Comparison of ENCODE assay signal across 8 cellular contexts in the genomic region with DNA sequence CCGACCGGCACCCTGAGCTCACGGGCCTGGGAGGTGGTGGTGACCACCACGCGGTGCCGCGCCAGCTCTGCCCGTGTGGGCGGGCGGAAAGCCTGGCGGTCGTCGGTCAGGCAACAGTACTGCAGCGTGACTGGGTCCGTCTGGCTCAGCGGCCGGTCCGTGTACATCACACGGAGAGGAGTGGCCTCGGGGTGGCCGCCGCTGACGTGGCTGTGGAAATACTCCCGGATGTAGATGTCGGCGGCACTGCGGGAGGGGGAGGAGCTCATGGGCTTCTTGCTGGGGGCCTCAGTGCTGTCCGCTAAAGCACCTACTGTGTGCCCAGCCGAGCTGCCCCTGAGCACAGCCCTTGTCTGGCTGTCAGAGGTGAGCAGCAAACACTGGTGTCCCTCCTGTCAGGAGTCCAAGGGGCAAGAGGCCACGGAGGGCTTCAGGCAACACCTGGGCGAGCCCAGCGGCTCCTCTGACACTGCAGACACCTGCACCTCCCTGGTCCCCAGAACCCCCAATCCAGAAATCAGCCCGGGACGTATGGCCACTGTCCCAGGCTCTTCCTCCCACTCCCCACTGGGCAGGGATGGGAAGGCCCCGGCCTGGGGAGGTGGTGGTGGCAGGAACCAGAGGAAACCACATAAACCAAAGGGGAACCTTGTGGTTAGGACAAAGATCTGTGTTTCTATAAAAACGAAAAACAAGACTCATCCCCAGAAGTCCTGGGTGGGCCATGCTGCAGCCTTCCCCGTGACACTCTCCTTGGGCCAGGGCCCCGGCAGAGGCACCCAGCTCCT. TPM values are rescaled to one million over a fixed set of nuclear protein-coding genes. Genes with fewer than 3 reads are reported as not detected.
A peak's percentile ranks its signal among the peaks of the same experiment; 100 is the strongest.
DNase-seq lines count a peak whose midpoint lies in the region; ATAC-seq and TF ChIP-seq lines count a peak whose summit lies in the region.
"Had no signal": no experiment of that assay in that cellular context is flagged by ENCODE, and none has a peak within 500 bp of the region (broad histone marks: within the 10 kb centered on the region; RNA-seq: fewer than 3 reads in every experiment).

No MANE protein-coding gene starts in this region.

- CTCF ChIA-PET in activated CD8-positive, alpha-beta T cell treated with anti-CD3 and anti-CD28 coated beads for 36 hours (lab: Charles Lee): interaction anchor here (0.6 to 1.7 kb wide), 7 partner anchors 15 to 297 kb away, joined by 3 to 6 read pairs (median 3); partner anchors contain the start of gene GMEB2

- H3K4me3 Mint-ChIP-seq in activated CD8-positive, alpha-beta T cell treated with anti-CD3 and anti-CD28 coated beads for 36 hours: peak overlapping the region; percentile 33

- peak overlapping the region; percentile 32 for H3K4me3 ChIP-seq in lower lobe of right lung

- intact Hi-C loops in activated CD8-positive, alpha-beta T cell treated with anti-CD3 and anti-CD28 coated beads for 36 hours (cut with micrococcal nuclease): no loop called here
- intact Hi-C loops in lower lobe of right lung (cut with DNase I): no loop called here

- H3K9me3 Mint-ChIP-seq in activated CD8-positive, alpha-beta T cell treated with anti-CD3 and anti-CD28 coated beads for 36 hours: no peaks in the 10 kb centered on the region

- peak overlapping the region; percentile 58 for H3K27ac ChIP-seq in lower lobe of right lung

- ATAC-seq in GM19438 (IDR thresholded peaks at IDR 0.05; ENCODE audit: low read depth, unreplicated experiment): peak; percentile 74
- ATAC-seq in HG03460 (IDR thresholded peaks at IDR 0.05; ENCODE audit: unreplicated experiment): peak; percentile 69
- peak; percentile 79 for ATAC-seq in activated CD8-positive, alpha-beta T cell treated with anti-CD3 and anti-CD28 coated beads for 36 hours
- peak; percentile 48 to 69 for ATAC-seq in lower lobe of right lung
- ATAC-seq: Panc1 had no signal

- no peaks in the 10 kb centered on the region for H3K27me3 ChIP-seq in lower lobe of right lung (ENCODE audit: low read depth)

- peak; percentile 80 for DNase-seq in activated CD8-positive, alpha-beta T cell treated with anti-CD3 and anti-CD28 coated beads for 36 hours
- DNase-seq in lower lobe of right lung (peak; percentile 86), NCI-H2081 treated with DMSO at 0.1 percent for 48 hours (lab: John Stamatoyannopoulos, UW) (no peak), foreskin melanocyte (no peak), ecto neural progenitor cell (ENCODE audit: low spot score) (no peak)

- H3K36me3 ChIP-seq in lower lobe of right lung: peaks cover 52% of the 10 kb centered on the region

- H3K4me1 Mint-ChIP-seq in activated CD8-positive, alpha-beta T cell treated with anti-CD3 and anti-CD28 coated beads for 36 hours (ENCODE audit: low read depth): peaks cover 18% of the 10 kb centered on the region

- no peaks in the 10 kb centered on the region for H3K9me3 ChIP-seq in lower lobe of right lung

- peak overlapping the region; percentile 52 for H3K27ac Mint-ChIP-seq in activated CD8-positive, alpha-beta T cell treated with anti-CD3 and anti-CD28 coated beads for 36 hours

- no peak for TF ChIP-seq CTCF in activated CD8-positive, alpha-beta T cell treated with anti-CD3 and anti-CD28 coated beads for 36 hours (IDR thresholded peaks at IDR 0.05)
- TF ChIP-seq CTCF in lower lobe of right lung (IDR thresholded peaks at IDR 0.05): no peak

- no peaks in the 10 kb centered on the region for H3K27me3 Mint-ChIP-seq in activated CD8-positive, alpha-beta T cell treated with anti-CD3 and anti-CD28 coated beads for 36 hours

- H3K36me3 Mint-ChIP-seq in activated CD8-positive, alpha-beta T cell treated with anti-CD3 and anti-CD28 coated beads for 36 hours (ENCODE audit: low read depth): no peaks in the 10 kb centered on the region

- POLR2A ChIA-PET in activated CD8-positive, alpha-beta T cell treated with anti-CD3 and anti-CD28 coated beads for 36 hours (lab: Charles Lee): interaction anchor here (1.0 to 1.3 kb wide), 4 partner anchors 10 to 466 kb away, joined by 3 to 4 read pairs (median 4); no protein-coding TSS in a partner anchor

- peaks cover 14% of the 10 kb centered on the region for H3K4me1 ChIP-seq in lower lobe of right lung

RNA-seq across cellular contexts. Expression of gene HELZ2, which starts 6.5 kb away (rescaled TPM):
- total RNA-seq in activated CD8-positive, alpha-beta T cell treated with anti-CD3 and anti-CD28 coated beads for 36 hours: 10 to 100 TPM; 14.3 to 17.6 TPM
- total RNA-seq in lower lobe of right lung: 59.6 TPM

RNA-seq across cellular contexts. Expression of gene FNDC11, which starts 13.6 kb away (rescaled TPM):
- total RNA-seq in activated CD8-positive, alpha-beta T cell treated with anti-CD3 and anti-CD28 coated beads for 36 hours: under 1 TPM; 0.23 to 0.27 TPM
- 1.3 TPM for total RNA-seq in lower lobe of right lung

RNA-seq across cellular contexts. Expression of gene SRMS, which starts 20.0 kb away (rescaled TPM):
- total RNA-seq in activated CD8-positive, alpha-beta T cell treated with anti-CD3 and anti-CD28 coated beads for 36 hours: not detected
- not detected for total RNA-seq in lower lobe of right lung

RNA-seq across cellular contexts. Expression of gene PTK6, which starts 30.4 kb away (rescaled TPM):
- under 1 TPM in 1 of 2 experiments, not detected in 1; 0.18 TPM for total RNA-seq in activated CD8-positive, alpha-beta T cell treated with anti-CD3 and anti-CD28 coated beads for 36 hours
- total RNA-seq in lower lobe of right lung: 4.2 TPM

RNA-seq across cellular contexts. Expression of gene PPDPF, which starts 47.0 kb away (rescaled TPM):
- total RNA-seq in activated CD8-positive, alpha-beta T cell treated with anti-CD3 and anti-CD28 coated beads for 36 hours: 100 to 1,000 TPM; 193 to 226 TPM
- 305 TPM for total RNA-seq in lower lobe of right lung

Comparison
In these comparisons a context has a peak if more than half of its experiments do, and no peak if none do; other contexts are left out.
1. DNase-seq: peak in activated CD8-positive, alpha-beta T cell treated with anti-CD3 and anti-CD28 coated beads for 36 hours (single experiment) and lower lobe of right lung (single experiment); none in NCI-H2081 treated with DMSO at 0.1 percent for 48 hours (single experiment), foreskin melanocyte (single experiment) and ecto neural progenitor cell (single experiment).
2. Peak in every context shown above with its lines, with median percentiles within 50 percentile points of each other: ATAC-seq.